22 cellular contexts compared by ENCODE assay signal in genomic region chr19:56934438-56935090, GRCh38.
DNase-seq lines count a peak whose midpoint lies in the region; ATAC-seq and TF ChIP-seq lines count a peak whose summit lies in the region.
"Had no signal": no experiment of that assay in that cellular context is flagged by ENCODE, and none has a peak within 500 bp of the region (broad histone marks: within the 10 kb centered on the region; RNA-seq: fewer than 3 reads in every experiment).

No MANE protein-coding gene starts in this region.

- intact Hi-C loops in breast epithelium (cut with DNase I; ENCODE audit: low total_unique reads), result no loop called here
- intact Hi-C loops in MCF 10A (cut with micrococcal nuclease), result no loop called here
- intact Hi-C loops in CD4-positive, alpha-beta T cell (cut with DNase I, micrococcal nuclease), result no loop called here

- H3K36me3 Mint-ChIP-seq in MCF 10A (ENCODE audit: insufficient read depth, unreplicated experiment) (no peaks in the 10 kb centered on the region), WTC11 (peaks cover 76% of the 10 kb centered on the region)
- peaks cover 5% of the 10 kb centered on the region for H3K36me3 Mint-ChIP-seq in CD4-positive, alpha-beta T cell (ENCODE audit: low read depth)
- H3K36me3 Mint-ChIP-seq: CD14-positive monocyte had no signal

- 40% methylated on average over 9 of the region's 9 CpGs for whole genome bisulfite sequencing in liver

- H3K27ac ChIP-seq in breast epithelium, result peak overlapping the region; percentile 27 to 32
- H3K27ac ChIP-seq in liver (ENCODE audit: low read depth in 1 of 2, low read length in 2 of 2), result no peak overlapping the region
- H3K27ac ChIP-seq in CD4-positive, alpha-beta T cell (ENCODE audit: low read depth, low read length), result no peak overlapping the region
- H3K27ac ChIP-seq: A549; BLaER1 treated with 17β-estradiol and CSF1 and Interleukin-3, amounts not matched to agents 10 nM and 100 nM had no signal

- H3K36me3 ChIP-seq in breast epithelium (no peaks in the 10 kb centered on the region), liver (ENCODE audit: control insufficient read depth in 4 of 4, insufficient read depth in 3 of 4, low read depth in 1 of 4, low read length in 3 of 4) (no peaks in the 10 kb centered on the region)
- H3K36me3 ChIP-seq: BE2C; BLaER1 treated with 17β-estradiol and CSF1 and Interleukin-3, amounts not matched to agents 10 nM and 100 nM; HAP-1 had no signal

- H3K4me3 ChIP-seq in breast epithelium (no peak overlapping the region), liver (ENCODE audit: low read depth in 1 of 3, low read length in 3 of 3) (no peak overlapping the region)
- H3K4me3 ChIP-seq: A549; BLaER1 treated with 17β-estradiol and CSF1 and Interleukin-3, amounts not matched to agents 10 nM and 100 nM; HAP-1 had no signal

- TF ChIP-seq CTCF in breast epithelium (IDR thresholded peaks at IDR 0.05) (no peak), MCF 10A (IDR thresholded peaks at IDR 0.05; ENCODE audit: unreplicated experiment) (no peak), WTC11 (IDR thresholded peaks at IDR 0.05) (no peak), liver (IDR thresholded peaks at IDR 0.05; ENCODE audit: low read depth, low read length, missing input control) (no peak)
- no peak for TF ChIP-seq CTCF in CD4-positive, alpha-beta T cell (IDR thresholded peaks at IDR 0.05)

- no peak overlapping the region for H3K27ac Mint-ChIP-seq in MCF 10A (ENCODE audit: low read depth, unreplicated experiment)
- H3K27ac Mint-ChIP-seq in WTC11, result no peak overlapping the region
- H3K27ac Mint-ChIP-seq in CD4-positive, alpha-beta T cell, result no peak overlapping the region
- H3K27ac Mint-ChIP-seq: CD14-positive monocyte; CD4-positive, alpha-beta memory T cell had no signal

- peak; percentile 23 to 48 for TF ChIP-seq RAD21 in liver (IDR thresholded peaks at IDR 0.05)

- POLR2A ChIA-PET in MCF 10A (lab: Yijun Ruan, JAX) (no interaction called here), WTC11 (lab: Charles Lee) (no interaction called here)
- POLR2A ChIA-PET in CD4-positive, alpha-beta T cell (lab: Charles Lee), result no interaction called here

- no peaks in the 10 kb centered on the region for H3K4me1 Mint-ChIP-seq in MCF 10A (ENCODE audit: insufficient read depth, unreplicated experiment)
- H3K4me1 Mint-ChIP-seq in WTC11, result no peaks in the 10 kb centered on the region
- no peaks in the 10 kb centered on the region for H3K4me1 Mint-ChIP-seq in CD4-positive, alpha-beta T cell (ENCODE audit: low read depth)
- H3K4me1 Mint-ChIP-seq: CD14-positive monocyte; CD4-positive, alpha-beta memory T cell had no signal

- H3K27me3 ChIP-seq in breast epithelium (no peaks in the 10 kb centered on the region), liver (ENCODE audit: control insufficient read depth in 4 of 4, insufficient read depth in 4 of 4, low read length in 3 of 4) (no peaks in the 10 kb centered on the region)
- H3K27me3 ChIP-seq in CD4-positive, alpha-beta T cell (ENCODE audit: control insufficient read depth, insufficient read depth, low read length), result no peaks in the 10 kb centered on the region
- H3K27me3 ChIP-seq: BE2C; BLaER1 treated with 17β-estradiol and CSF1 and Interleukin-3, amounts not matched to agents 10 nM and 100 nM had no signal

- CTCF ChIA-PET in MCF 10A (lab: Yijun Ruan, JAX), result no interaction called here
- CTCF ChIA-PET in WTC11 (lab: Charles Lee), result no interaction called here
- CTCF ChIA-PET in CD4-positive, alpha-beta T cell (lab: Charles Lee), result no interaction called here

- ATAC-seq in WTC11 (no peak), HG02840 (IDR thresholded peaks at IDR 0.05; ENCODE audit: low FRiP score, unreplicated experiment) (no peak)
- no peak for ATAC-seq in CD4-positive, alpha-beta T cell (ENCODE audit: poor library complexity)
- ATAC-seq: A549 had no signal

- peaks cover 26% of the 10 kb centered on the region for H3K9me3 Mint-ChIP-seq in MCF 10A (ENCODE audit: unreplicated experiment)
- peaks cover 84% of the 10 kb centered on the region for H3K9me3 Mint-ChIP-seq in WTC11
- H3K9me3 Mint-ChIP-seq in CD4-positive, alpha-beta T cell, result peaks cover 29% of the 10 kb centered on the region

- peak in 1 of 2 donors; percentile 24 for DNase-seq in breast epithelium (ENCODE audit: low spot score in 2 of 2)
- DNase-seq in MCF 10A (ENCODE audit: unreplicated experiment), result no peak
- no peak for DNase-seq in WTC11 (ENCODE audit: low spot score)
- DNase-seq in NCI-H187 (lab: John Stamatoyannopoulos, UW), result no peak
- DNase-seq in CD4-positive, alpha-beta T cell, result no peak
- DNase-seq: 8988T; ACHN; AML-193; BE2C; Calu3; CD4-positive, alpha-beta memory T cell; COR-L47; DMS53; DMS79 treated with DMSO at 0.1 percent for 48 hours; GF-D8; GOT3 had no signal

- H3K27me3 Mint-ChIP-seq in MCF 10A (ENCODE audit: insufficient read depth, unreplicated experiment) (no peaks in the 10 kb centered on the region), WTC11 (ENCODE audit: low read depth) (peaks cover 23% of the 10 kb centered on the region)
- H3K27me3 Mint-ChIP-seq in CD4-positive, alpha-beta T cell, result no peaks in the 10 kb centered on the region
- H3K27me3 Mint-ChIP-seq: CD4-positive, alpha-beta memory T cell had no signal

- BruUV-seq in MCF 10A (replicated peaks; lab: Mats Ljungman, UMichigan), result no TSS peak

- H3K9me3 ChIP-seq in breast epithelium, result peaks cover 14 to 16% of the 10 kb centered on the region in 2 donors
- peaks cover 0 to 16% (median 9%) of the 10 kb centered on the region in 4 donors for H3K9me3 ChIP-seq in liver (ENCODE audit: control insufficient read depth in 4 of 4, low read length in 3 of 4)
- peaks cover 18% of the 10 kb centered on the region for H3K9me3 ChIP-seq in CD4-positive, alpha-beta T cell (ENCODE audit: control insufficient read depth, low read length)
- H3K9me3 ChIP-seq: BE2C had no signal

- no peak for TF ChIP-seq POLR2A in breast epithelium (IDR thresholded peaks at IDR 0.05)

- H3K9ac ChIP-seq in liver (ENCODE audit: low read depth in 1 of 2, low read length in 2 of 2), result no peak overlapping the region
- H3K9ac ChIP-seq: BLaER1 treated with 17β-estradiol and CSF1 and Interleukin-3, amounts not matched to agents 10 nM and 100 nM had no signal

- H3K4me1 ChIP-seq in breast epithelium (no peaks in the 10 kb centered on the region), liver (ENCODE audit: control insufficient read depth in 4 of 4, insufficient read depth in 4 of 4, low read length in 3 of 4) (no peaks in the 10 kb centered on the region)
- H3K4me1 ChIP-seq: A549, BE2C, HAP-1 had no signal

- H3K4me3 Mint-ChIP-seq in MCF 10A (ENCODE audit: unreplicated experiment), result no peak overlapping the region
- H3K4me3 Mint-ChIP-seq in WTC11, result no peak overlapping the region
- H3K4me3 Mint-ChIP-seq in CD4-positive, alpha-beta T cell, result no peak overlapping the region
- H3K4me3 Mint-ChIP-seq: CD14-positive monocyte; CD4-positive, alpha-beta memory T cell had no signal

TF ChIP-seq in WTC11, 78 proteins besides CTCF, POLR2A, EP300 and RAD21:
- TF ChIP-seq CREM (CRISPR knock-in tag; IDR thresholded peaks at IDR 0.05), result no peak
- no peak for TF ChIP-seq ATF3 (CRISPR knock-in tag; conservative IDR thresholded peaks at IDR 0.05)
- no peak for TF ChIP-seq TEAD4 (CRISPR knock-in tag; IDR thresholded peaks at IDR 0.05)
- no peak for TF ChIP-seq FOXP1 (CRISPR knock-in tag; IDR thresholded peaks at IDR 0.05; ENCODE audit: borderline replicate concordance)
- no peak for TF ChIP-seq MAX (CRISPR knock-in tag; IDR thresholded peaks at IDR 0.05)
- TF ChIP-seq GABPB1 (CRISPR knock-in tag; IDR thresholded peaks at IDR 0.05), result peak; percentile 92

TF ChIP-seq in liver, 16 proteins besides CTCF, POLR2A, EP300 and RAD21 (continues in another document):
- TF ChIP-seq FOXA1 (IDR thresholded peaks at IDR 0.05) (peak; percentile 87), GABPA (IDR thresholded peaks at IDR 0.05 in 1 of 2, conservative IDR thresholded peaks at IDR 0.05 in 1 of 2) (no peak), HNF4G (IDR thresholded peaks at IDR 0.05) (no peak), TAF1 (conservative IDR thresholded peaks at IDR 0.05) (no peak), ATF3 (IDR thresholded peaks at IDR 0.05) (peak; percentile 34), REST (IDR thresholded peaks at IDR 0.05) (peak; percentile 65), SP1 (IDR thresholded peaks at IDR 0.05) (peak; percentile 85), EGR1 (IDR thresholded peaks at IDR 0.05; ENCODE audit: low read depth in 2 of 2) (peak in 1 of 2 donors; percentile 54), YY1 (IDR thresholded peaks at IDR 0.05) (peak; percentile 76), JUND (IDR thresholded peaks at IDR 0.05) (peak; percentile 71 to 75), FOXA2 (IDR thresholded peaks at IDR 0.05) (peak; percentile 91)

Comparison
In these comparisons a context has a peak if more than half of its experiments do, and no peak if none do; other contexts are left out.
1. H3K27ac ChIP-seq: peak in breast epithelium (2 of 2); none in liver (0 of 2) and CD4-positive, alpha-beta T cell (single experiment).